In the genomic region with DNA sequence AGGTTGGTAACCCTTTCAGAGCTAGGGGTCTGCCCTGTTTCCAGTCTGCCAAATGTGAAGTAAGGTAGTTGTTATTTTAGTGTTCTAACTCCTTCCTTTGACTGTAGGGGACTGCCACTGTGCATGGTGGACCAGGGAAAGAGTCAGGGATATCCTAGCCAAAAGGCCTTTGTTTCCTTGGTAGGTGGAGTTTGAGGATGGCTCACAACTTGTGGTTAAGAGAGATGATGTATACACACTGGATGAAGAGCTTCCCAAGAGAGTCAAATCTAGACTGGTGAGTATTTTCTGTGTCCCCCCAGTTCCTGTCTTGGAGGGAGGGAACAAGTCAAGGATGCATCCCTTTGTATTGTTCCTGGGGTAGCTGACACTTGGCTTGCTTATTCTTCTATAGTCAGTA, we compare ENCODE assay signal across 1 cellular context.
TF ChIP-seq lines count a peak whose summit lies in the region.

No MANE protein-coding gene starts in this region.

TF ChIP-seq in IMR-90, 13 proteins besides CTCF, POLR2A, EP300 and RAD21:
- TF ChIP-seq BHLHE40 (IDR thresholded peaks at IDR 0.05; ENCODE audit: low read depth, low read length) (no peak), MXI1 (IDR thresholded peaks at IDR 0.05; ENCODE audit: borderline replicate concordance, low read depth, low read length) (no peak), RFX5 (IDR thresholded peaks at IDR 0.05; ENCODE audit: low read depth, low read length) (no peak), RCOR1 (IDR thresholded peaks at IDR 0.05; ENCODE audit: insufficient replicate concordance, low read length) (no peak), CEBPB (IDR thresholded peaks at IDR 0.05; ENCODE audit: low read depth, low read length) (no peak), FOS (IDR thresholded peaks at IDR 0.05; ENCODE audit: low read depth, low read length) (no peak), SMC3 (IDR thresholded peaks at IDR 0.05; ENCODE audit: low read depth, low read length) (no peak), MAFK (IDR thresholded peaks at IDR 0.05; ENCODE audit: low read depth, low read length) (no peak), CHD1 (IDR thresholded peaks at IDR 0.05; ENCODE audit: low read depth, low read length) (no peak)
- TF ChIP-seq, protein P1, sequence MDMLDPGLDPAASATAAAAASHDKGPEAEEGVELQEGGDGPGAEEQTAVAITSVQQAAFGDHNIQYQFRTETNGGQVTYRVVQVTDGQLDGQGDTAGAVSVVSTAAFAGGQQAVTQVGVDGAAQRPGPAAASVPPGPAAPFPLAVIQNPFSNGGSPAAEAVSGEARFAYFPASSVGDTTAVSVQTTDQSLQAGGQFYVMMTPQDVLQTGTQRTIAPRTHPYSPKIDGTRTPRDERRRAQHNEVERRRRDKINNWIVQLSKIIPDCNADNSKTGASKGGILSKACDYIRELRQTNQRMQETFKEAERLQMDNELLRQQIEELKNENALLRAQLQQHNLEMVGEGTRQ (IDR thresholded peaks at IDR 0.05; ENCODE audit: low read depth, low read length) = no peak
- TF ChIP-seq, protein P2, sequence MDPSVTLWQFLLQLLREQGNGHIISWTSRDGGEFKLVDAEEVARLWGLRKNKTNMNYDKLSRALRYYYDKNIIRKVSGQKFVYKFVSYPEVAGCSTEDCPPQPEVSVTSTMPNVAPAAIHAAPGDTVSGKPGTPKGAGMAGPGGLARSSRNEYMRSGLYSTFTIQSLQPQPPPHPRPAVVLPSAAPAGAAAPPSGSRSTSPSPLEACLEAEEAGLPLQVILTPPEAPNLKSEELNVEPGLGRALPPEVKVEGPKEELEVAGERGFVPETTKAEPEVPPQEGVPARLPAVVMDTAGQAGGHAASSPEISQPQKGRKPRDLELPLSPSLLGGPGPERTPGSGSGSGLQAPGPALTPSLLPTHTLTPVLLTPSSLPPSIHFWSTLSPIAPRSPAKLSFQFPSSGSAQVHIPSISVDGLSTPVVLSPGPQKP (IDR thresholded peaks at IDR 0.05; ENCODE audit: borderline replicate concordance, low read depth, low read length) = no peak
